In the genomic region with DNA sequence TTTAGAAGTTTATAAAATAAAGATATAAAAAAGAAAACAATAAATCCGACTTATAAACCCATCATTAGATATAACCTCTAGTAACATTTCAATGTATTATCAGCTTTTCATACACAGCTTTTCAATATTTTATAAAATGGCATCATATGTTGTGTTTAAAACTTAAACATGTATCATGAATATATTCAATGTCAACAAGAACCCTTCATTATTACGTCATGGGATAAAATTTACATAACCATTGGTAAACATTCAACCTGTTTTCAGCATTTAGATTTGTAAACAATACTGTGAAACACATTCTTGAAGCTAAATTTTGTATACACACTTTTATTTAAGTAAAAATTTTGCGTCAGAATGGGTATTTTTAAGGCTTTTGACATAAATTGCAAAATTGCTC, we compare ENCODE assay signal across 29 cellular contexts.
A peak's percentile ranks its signal among the peaks of the same experiment; 100 is the strongest.
DNase-seq lines count a peak whose midpoint lies in the region; ATAC-seq, FAIRE-seq and TF ChIP-seq lines count a peak whose summit lies in the region.
"Had no signal": no experiment of that assay in that cellular context is flagged by ENCODE, and none has a peak within 500 bp of the region (broad histone marks: within the 10 kb centered on the region; RNA-seq: fewer than 3 reads in every experiment).

No MANE protein-coding gene starts in this region.

- intact Hi-C loops in HepG2 (cut with micrococcal nuclease; ENCODE audit: unreplicated experiment) (no loop called here), right lobe of liver (cut with DNase I) (no loop called here)

- TF ChIP-seq POLR2A in HepG2 (IDR thresholded peaks at IDR 0.05; ENCODE audit: insufficient read depth in 1 of 2, low read depth in 2 of 2, low read length in 2 of 2) (no peak), right lobe of liver (IDR thresholded peaks at IDR 0.05) (no peak)

- TF ChIP-seq EP300 in HepG2 (IDR thresholded peaks at IDR 0.05; ENCODE audit: low read depth in 2 of 2, low read length in 2 of 2) (no peak), HepG2 (CRISPR knock-in tag; IDR thresholded peaks at IDR 0.05; ENCODE audit: borderline replicate concordance) (no peak)

- H2AFZ ChIP-seq in HepG2 (ENCODE audit: low read length), result no peak overlapping the region

- no peaks in the 10 kb centered on the region for H3K27me3 ChIP-seq in HepG2 (ENCODE audit: control insufficient read depth in 1 of 2, insufficient read depth in 2 of 2, low read length in 2 of 2)
- no peaks in the 10 kb centered on the region for H3K27me3 ChIP-seq in right lobe of liver
- H3K27me3 ChIP-seq: BE2C; BLaER1; BLaER1 treated with 17β-estradiol and CSF1 and Interleukin-3, amounts not matched to agents 10 nM and 100 nM had no signal

- H3K27ac ChIP-seq in HepG2 (ENCODE audit: extremely low read length, insufficient read depth, low read length) (no peak overlapping the region), right lobe of liver (no peak overlapping the region)
- H3K27ac ChIP-seq: 22Rv1; A549; BLaER1; BLaER1 treated with 17β-estradiol and CSF1 and Interleukin-3, amounts not matched to agents 10 nM and 100 nM; C4-2B had no signal

- no peak for TF ChIP-seq CTCF in HepG2 (CRISPR knock-in tag; IDR thresholded peaks at IDR 0.05)
- TF ChIP-seq CTCF in right lobe of liver (IDR thresholded peaks at IDR 0.05), result no peak

- no peaks in the 10 kb centered on the region for H3K4me1 ChIP-seq in HepG2 (ENCODE audit: insufficient read depth, low read length)
- H3K4me1 ChIP-seq in right lobe of liver, result no peaks in the 10 kb centered on the region
- H3K4me1 ChIP-seq: A549, BE2C, BLaER1, Caco-2 had no signal

- WGBS in HepG2 (ENCODE audit: low lambda C conversion rate), result 3% methylated on average over 3 of the region's 3 CpGs
- WGBS in right lobe of liver (ENCODE audit: insufficient coverage, low coverage, low lambda C conversion rate, missing lambda C conversion rate), result 31% methylated on average over 3 of the region's 3 CpGs

- TF ChIP-seq RAD21 in HepG2 (CRISPR knock-in tag; IDR thresholded peaks at IDR 0.05), result no peak

- no peak for FAIRE-seq in HepG2 (lab: Jason Lieb, UNC)
- FAIRE-seq: A204.1, A549, D721Med had no signal

- no peaks in the 10 kb centered on the region for H4K20me1 ChIP-seq in HepG2 (ENCODE audit: insufficient read depth, low read length)
- H4K20me1 ChIP-seq: BLaER1; BLaER1 treated with 17β-estradiol and CSF1 and Interleukin-3, amounts not matched to agents 10 nM and 100 nM had no signal

- no peaks in the 10 kb centered on the region for H3K79me2 ChIP-seq in HepG2 (ENCODE audit: insufficient read depth, low read length)

- H3K4me2 ChIP-seq in HepG2 (ENCODE audit: low read depth, low read length), result no peak overlapping the region
- H3K4me2 ChIP-seq: A549; BLaER1; BLaER1 treated with 17β-estradiol and CSF1 and Interleukin-3, amounts not matched to agents 10 nM and 100 nM had no signal

- H3K4me3 ChIP-seq in HepG2 (replicated peaks in 1 of 3; ENCODE audit: insufficient read depth in 1 of 3, low read depth in 2 of 3, low read length in 3 of 3) (no peak overlapping the region), right lobe of liver (no peak overlapping the region)
- H3K4me3 ChIP-seq: A549; BLaER1; BLaER1 treated with 17β-estradiol and CSF1 and Interleukin-3, amounts not matched to agents 10 nM and 100 nM had no signal

- no peak for ATAC-seq in HepG2
- no peak for ATAC-seq in right lobe of liver
- ATAC-seq: A549; CD8-positive, alpha-beta T cell had no signal

- H3K9ac ChIP-seq in HepG2 (ENCODE audit: insufficient read depth, low read depth, low read length), result no peak overlapping the region
- H3K9ac ChIP-seq: BLaER1; BLaER1 treated with 17β-estradiol and CSF1 and Interleukin-3, amounts not matched to agents 10 nM and 100 nM had no signal

- H3K9me3 ChIP-seq in HepG2 (ENCODE audit: low read length) (no peaks in the 10 kb centered on the region), right lobe of liver (no peaks in the 10 kb centered on the region)
- H3K9me3 ChIP-seq: A549; BE2C; BLaER1; BLaER1 treated with 17β-estradiol and CSF1 and Interleukin-3, amounts not matched to agents 10 nM and 100 nM; Caco-2 had no signal

- no peaks in the 10 kb centered on the region for H3K36me3 ChIP-seq in HepG2 (replicated peaks in 1 of 2; ENCODE audit: control insufficient read depth in 1 of 2, insufficient read depth in 2 of 2, low read length in 2 of 2)
- no peaks in the 10 kb centered on the region for H3K36me3 ChIP-seq in right lobe of liver
- H3K36me3 ChIP-seq: BE2C; BLaER1; BLaER1 treated with 17β-estradiol and CSF1 and Interleukin-3, amounts not matched to agents 10 nM and 100 nM had no signal

- CTCF ChIA-PET in HepG2 (lab: Yijun Ruan, JAX; ENCODE audit: low intra/inter-chr PET ratio, low total read pairs), result no interaction called here

- in situ Hi-C loops in HepG2 (cut with HindIII; ENCODE audit: extremely low pct_ligation_motif_present, low pct_unique_long_range_greater_than_20kb), result no loop called here

- POLR2A ChIA-PET in HepG2 (lab: Yijun Ruan, JAX), result no interaction called here

- no TSS peak for BruUV-seq in HepG2 (replicated peaks; lab: Mats Ljungman, UMichigan)

- DNase-seq in HepG2 (ENCODE audit: low spot score) (no peak), right lobe of liver (no peak)
- DNase-seq: 8988T; ACHN; AML-193; BE2C; C1 segment of cervical spinal cord; Caco-2; Calu3; CD4-positive, alpha-beta memory T cell; CD4-positive, alpha-beta T cell; CD4-positive, CD25-positive, alpha-beta regulatory T cell; CD8-positive, alpha-beta memory T cell; CD8-positive, alpha-beta T cell; COR-L47; DMS 273 treated with DMSO at 0.1 percent for 48 hours; DMS153; DMS53; DMS79; DMS79 treated with DMSO at 0.1 percent for 48 hours; DND-41; EL had no signal

TF ChIP-seq in HepG2, 621 proteins besides CTCF, POLR2A, EP300 and RAD21:
- TF ChIP-seq ZNF121 (CRISPR knock-in tag; IDR thresholded peaks at IDR 0.05) (no peak), ARNTL (CRISPR knock-in tag; IDR thresholded peaks at IDR 0.05) (no peak), RNF2 (conservative IDR thresholded peaks at IDR 0.05; ENCODE audit: low read depth) (no peak), RERE (CRISPR knock-in tag; IDR thresholded peaks at IDR 0.05; ENCODE audit: low read depth) (no peak), ATF7 (IDR thresholded peaks at IDR 0.05) (peak; percentile 92), ATF7 (CRISPR knock-in tag; IDR thresholded peaks at IDR 0.05) (no peak), CREB1 (IDR thresholded peaks at IDR 0.05) (peak; percentile 72), CREB1 (CRISPR knock-in tag; IDR thresholded peaks at IDR 0.05) (no peak)
- TF ChIP-seq, protein P1, sequence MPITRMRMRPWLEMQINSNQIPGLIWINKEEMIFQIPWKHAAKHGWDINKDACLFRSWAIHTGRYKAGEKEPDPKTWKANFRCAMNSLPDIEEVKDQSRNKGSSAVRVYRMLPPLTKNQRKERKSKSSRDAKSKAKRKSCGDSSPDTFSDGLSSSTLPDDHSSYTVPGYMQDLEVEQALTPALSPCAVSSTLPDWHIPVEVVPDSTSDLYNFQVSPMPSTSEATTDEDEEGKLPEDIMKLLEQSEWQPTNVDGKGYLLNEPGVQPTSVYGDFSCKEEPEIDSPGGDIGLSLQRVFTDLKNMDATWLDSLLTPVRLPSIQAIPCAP (CRISPR knock-in tag; IDR thresholded peaks at IDR 0.05; ENCODE audit: low read depth), result no peak
